Comparison of ENCODE assay signal across 7 cellular contexts in genomic region chr21:43775795-43776430, GRCh38. TPM values are rescaled to one million over a fixed set of nuclear protein-coding genes. Genes with fewer than 3 reads are reported as not detected.
DNase-seq lines count a peak whose midpoint lies in the region; ATAC-seq and TF ChIP-seq lines count a peak whose summit lies in the region.

TSS of gene CSTB (minus strand) at chr21:43776308. CDS start at chr21:43776269, 39 bp downstream.

- DNase-seq in GM13977 (ENCODE audit: low spot score) (peak; percentile 93), NCI-H2107 treated with DMSO at 0.1 percent for 48 hours (lab: John Stamatoyannopoulos, UW; ENCODE audit: unreplicated experiment) (peak; percentile 55), cerebellar cortex (ENCODE audit: low spot score) (peak; percentile 76), kidney epithelial cell (ENCODE audit: low read depth) (no peak)
- DNase-seq in activated CD4-positive, CD25-positive, alpha-beta regulatory T cell treated with anti-CD3 and anti-CD28 coated beads, Interleukin-2, amount 50 U/mL, for 72 hours = peak; percentile 92
- peak; percentile 61 to 81 for DNase-seq in stimulated activated CD4-positive, alpha-beta T cell treated with anti-CD3 and anti-CD28 coated beads, Interleukin-15, amount 100 ng/mL, for 48 hours (ENCODE audit: low read depth in 2 of 2)

- peaks cover 2% of the 10 kb centered on the region for H3K36me3 ChIP-seq in kidney epithelial cell (ENCODE audit: control insufficient read depth, insufficient read depth, low read length)

- peak; percentile 81 for ATAC-seq in HG02759 (IDR thresholded peaks at IDR 0.05; ENCODE audit: unreplicated experiment)

- TF ChIP-seq CTCF in GM13977 (IDR thresholded peaks at IDR 0.05; ENCODE audit: extremely low read depth, insufficient read depth, missing control alignments) = peak; percentile 12
- TF ChIP-seq CTCF in kidney epithelial cell (IDR thresholded peaks at IDR 0.05; ENCODE audit: insufficient read depth, low read length, poor library complexity, severe bottlenecking) = no peak

- in situ Hi-C loops in GM13977 (cut with MboI; ENCODE audit: low pct_unique_long_range_greater_than_20kb, low sequenced_read_pairs, unreplicated experiment) = no loop called here

- H3K4me3 ChIP-seq in kidney epithelial cell (ENCODE audit: low read depth, low read length) = peak within 1 kb of the TSS; percentile 85

- H3K27me3 ChIP-seq in kidney epithelial cell (ENCODE audit: control insufficient read depth, insufficient read depth, low read length) = no peaks in the 10 kb centered on the region

RNA-seq across cellular contexts. Expression of gene CSTB, which starts in this region (rescaled TPM):
- 27.9 and 28.4 TPM in 2 replicates for total RNA-seq in kidney epithelial cell
